In the genomic region with DNA sequence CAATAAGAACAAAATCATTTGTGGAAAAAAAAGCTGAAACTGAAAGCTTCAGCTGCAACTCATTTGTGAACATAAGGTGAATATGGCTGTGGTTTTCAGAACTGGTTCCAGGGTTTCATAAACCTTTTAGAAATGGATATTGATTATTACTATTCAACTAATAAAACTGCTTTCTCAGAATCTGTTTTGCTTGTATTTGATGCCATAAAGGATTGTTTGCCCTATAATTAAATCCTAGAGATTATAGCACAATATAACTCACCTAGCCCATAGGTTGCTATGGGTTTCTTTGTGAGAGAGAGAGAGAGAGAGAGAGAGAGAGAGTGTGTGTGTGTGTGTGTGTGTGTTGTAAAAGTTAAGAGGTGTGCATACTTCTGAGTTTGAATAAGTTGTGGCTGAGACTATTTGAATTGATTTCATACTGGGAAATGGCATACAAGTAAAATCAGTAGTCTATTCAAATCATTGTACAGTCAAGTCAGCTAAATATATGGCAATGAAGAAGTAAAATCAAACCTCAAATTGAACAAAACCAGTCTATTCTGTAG, we compare ENCODE assay signal across 13 cellular contexts.
A peak's percentile ranks its signal among the peaks of the same experiment; 100 is the strongest.
DNase-seq lines count a peak whose midpoint lies in the region; ATAC-seq and TF ChIP-seq lines count a peak whose summit lies in the region.
"Had no signal": no experiment of that assay in that cellular context is flagged by ENCODE, and none has a peak within 500 bp of the region (broad histone marks: within the 10 kb centered on the region; RNA-seq: fewer than 3 reads in every experiment).

No MANE protein-coding gene starts in this region.

- peaks cover 21% of the 10 kb centered on the region for H3K36me3 Mint-ChIP-seq in T-helper 2 cell treated with Interferon-gamma antibody and Interleukin-4, amounts not matched to agents 5 μg/mL and 100 μg/mL, for 36 hours (ENCODE audit: low read depth)

- no peak overlapping the region for H3K4me3 Mint-ChIP-seq in T-helper 2 cell treated with Interferon-gamma antibody and Interleukin-4, amounts not matched to agents 5 μg/mL and 100 μg/mL, for 36 hours
- H3K4me3 Mint-ChIP-seq: HFFc6 had no signal

- DNase-seq in T-helper 2 cell treated with Interferon-gamma antibody and Interleukin-4, amounts not matched to agents 5 μg/mL and 100 μg/mL, for 36 hours (ENCODE audit: low spot score): no peak
- DNase-seq in NCI-H146 treated with DMSO at 0.1 percent for 48 hours (lab: John Stamatoyannopoulos, UW; ENCODE audit: unreplicated experiment) (no peak), HEK293T (ENCODE audit: extremely low spot score) (no peak), amygdala (lab: John Stamatoyannopoulos, UW) (no peak), NCI-H146 (lab: John Stamatoyannopoulos, UW) (no peak)
- DNase-seq: activated CD4-positive, alpha-beta T cell treated with anti-CD3 and anti-CD28 coated beads, Interleukin-2, amount 50 U/mL, for 48 hours; foreskin fibroblast; HFFc6; NCI-H1436; Right ventricle myocardium superior had no signal

- CTCF ChIA-PET in HEK293T (lab: Yijun Ruan, JAX): no interaction called here

- H3K4me1 Mint-ChIP-seq in T-helper 2 cell treated with Interferon-gamma antibody and Interleukin-4, amounts not matched to agents 5 μg/mL and 100 μg/mL, for 36 hours (ENCODE audit: low read depth): peaks cover 18% of the 10 kb centered on the region

- peak; percentile 60 for ATAC-seq in GM18520 (IDR thresholded peaks at IDR 0.05; ENCODE audit: unreplicated experiment)
- peak; percentile 67 for ATAC-seq in GM19463 (IDR thresholded peaks at IDR 0.05; ENCODE audit: unreplicated experiment)
- peak; percentile 58 for ATAC-seq in HG02973 (IDR thresholded peaks at IDR 0.05; ENCODE audit: unreplicated experiment)

- POLR2A ChIA-PET in HEK293T (lab: Yijun Ruan, JAX): no interaction called here

- H3K27ac Mint-ChIP-seq in T-helper 2 cell treated with Interferon-gamma antibody and Interleukin-4, amounts not matched to agents 5 μg/mL and 100 μg/mL, for 36 hours: peak overlapping the region; percentile 52
- H3K27ac Mint-ChIP-seq: HFFc6 had no signal

- H3K27me3 Mint-ChIP-seq in T-helper 2 cell treated with Interferon-gamma antibody and Interleukin-4, amounts not matched to agents 5 μg/mL and 100 μg/mL, for 36 hours (ENCODE audit: low read depth): no peaks in the 10 kb centered on the region

- H3K9me3 Mint-ChIP-seq in T-helper 2 cell treated with Interferon-gamma antibody and Interleukin-4, amounts not matched to agents 5 μg/mL and 100 μg/mL, for 36 hours: no peaks in the 10 kb centered on the region
- H3K9me3 Mint-ChIP-seq: HFFc6 had no signal

TF ChIP-seq in HEK293T, 16 proteins besides CTCF, POLR2A, EP300 and RAD21:
- no peak for TF ChIP-seq TARDBP (IDR thresholded peaks at IDR 0.05)
- no peak for TF ChIP-seq SP1 (IDR thresholded peaks at IDR 0.05)
- TF ChIP-seq BHLHE40 (IDR thresholded peaks at IDR 0.05; ENCODE audit: borderline replicate concordance): no peak
- TF ChIP-seq FOXA1 (IDR thresholded peaks at IDR 0.05): no peak
- no peak for TF ChIP-seq ELF4 (IDR thresholded peaks at IDR 0.05)
- TF ChIP-seq FOXK2 (IDR thresholded peaks at IDR 0.05): no peak
- no peak for TF ChIP-seq L3MBTL2 (conservative IDR thresholded peaks at IDR 0.05)
- TF ChIP-seq, protein P1, sequence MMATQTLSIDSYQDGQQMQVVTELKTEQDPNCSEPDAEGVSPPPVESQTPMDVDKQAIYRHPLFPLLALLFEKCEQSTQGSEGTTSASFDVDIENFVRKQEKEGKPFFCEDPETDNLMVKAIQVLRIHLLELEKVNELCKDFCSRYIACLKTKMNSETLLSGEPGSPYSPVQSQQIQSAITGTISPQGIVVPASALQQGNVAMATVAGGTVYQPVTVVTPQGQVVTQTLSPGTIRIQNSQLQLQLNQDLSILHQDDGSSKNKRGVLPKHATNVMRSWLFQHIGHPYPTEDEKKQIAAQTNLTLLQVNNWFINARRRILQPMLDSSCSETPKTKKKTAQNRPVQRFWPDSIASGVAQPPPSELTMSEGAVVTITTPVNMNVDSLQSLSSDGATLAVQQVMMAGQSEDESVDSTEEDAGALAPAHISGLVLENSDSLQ (IDR thresholded peaks at IDR 0.05): no peak
- no peak for TF ChIP-seq HDGF (IDR thresholded peaks at IDR 0.05; ENCODE audit: borderline replicate concordance)
- TF ChIP-seq ARNT (IDR thresholded peaks at IDR 0.05): no peak
- TF ChIP-seq NFRKB (IDR thresholded peaks at IDR 0.05): no peak
- no peak for TF ChIP-seq FOXM1 (IDR thresholded peaks at IDR 0.05; ENCODE audit: borderline replicate concordance)
- TF ChIP-seq LEF1 (IDR thresholded peaks at IDR 0.05; ENCODE audit: borderline replicate concordance): no peak
- TF ChIP-seq ZNF384 (IDR thresholded peaks at IDR 0.05): no peak
